Comparison of ENCODE assay signal across 8 cellular contexts in the genomic region with DNA sequence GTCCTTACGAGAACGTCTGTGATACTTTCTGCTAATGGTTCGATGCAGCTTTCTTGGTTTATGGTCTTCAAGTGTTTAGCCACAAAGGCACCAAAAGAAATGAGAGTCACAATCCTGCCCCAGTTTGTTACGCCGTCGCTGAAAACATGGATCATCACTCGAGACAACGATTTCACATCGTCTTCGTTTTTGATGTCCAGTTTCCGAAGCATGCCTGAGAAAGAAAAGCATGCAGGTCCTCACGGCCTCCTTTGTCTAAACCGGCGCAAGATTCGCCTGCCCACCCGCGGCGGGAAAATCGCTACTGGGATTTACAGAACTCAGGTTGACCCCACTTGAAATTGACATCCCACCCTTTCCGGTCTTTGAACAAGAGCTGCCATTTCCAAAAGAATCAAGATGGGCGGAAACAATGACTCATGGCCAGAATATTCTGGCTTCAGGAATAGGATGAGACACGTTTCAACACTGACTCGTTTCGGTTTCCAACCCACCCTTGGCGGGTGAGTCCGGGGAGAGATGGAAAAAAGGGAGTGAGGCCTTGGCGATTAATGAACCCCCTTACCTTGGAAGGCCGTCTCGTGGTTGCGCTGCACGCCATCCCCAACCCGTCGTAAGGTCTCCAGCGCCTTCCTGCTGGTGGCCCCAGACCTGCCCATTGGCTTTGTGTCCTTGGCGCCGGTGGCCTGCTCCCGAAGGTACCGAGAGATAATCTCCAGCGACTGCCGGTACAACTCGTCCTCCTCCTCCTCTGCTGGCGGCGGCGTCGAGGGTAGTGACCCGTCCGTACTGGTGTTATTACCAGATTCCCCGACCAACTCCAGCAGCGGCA. TPM values are rescaled to one million over a fixed set of nuclear protein-coding genes. Genes with fewer than 3 reads are reported as not detected.
DNase-seq lines count a peak whose midpoint lies in the region; ATAC-seq, FAIRE-seq and TF ChIP-seq lines count a peak whose summit lies in the region.

No MANE protein-coding gene starts in this region.

- H3K27me3 ChIP-seq in HUES48 (ENCODE audit: control insufficient read depth, insufficient read depth, low read length) (no peaks in the 10 kb centered on the region), GM12878 (replicated peaks in 1 of 2; ENCODE audit: control insufficient read depth in 2 of 2, insufficient read depth in 2 of 2, low read length in 1 of 2) (no peaks in the 10 kb centered on the region), iPS-15b (ENCODE audit: control insufficient read depth, insufficient read depth, low read length) (no peaks in the 10 kb centered on the region), sigmoid colon (no peaks in the 10 kb centered on the region)

- SMC1A ChIA-PET in GM12878 (lab: Charles Lee; ENCODE audit: uncharacterized antibody, unreplicated experiment), result interaction anchor here (0.7 to 13.6 kb wide), 4 partner anchors 15 to 187 kb away, joined by 3 to 388 read pairs (median 16); partner anchors contain the start of gene CTSS

- H3K36me3 ChIP-seq in HUES48 (ENCODE audit: control insufficient read depth, insufficient read depth, low read length) (peaks cover 53% of the 10 kb centered on the region), GM12878 (ENCODE audit: control insufficient read depth in 2 of 2, insufficient read depth in 2 of 2, low read length in 1 of 2) (peaks cover 5 to 7% of the 10 kb centered on the region in 2 experiments; a peak in 3 of 4 replicates), iPS-15b (ENCODE audit: control insufficient read depth, insufficient read depth, low read length) (peaks cover 42% of the 10 kb centered on the region), sigmoid colon (peaks cover 19 to 47% (median 27%) of the 10 kb centered on the region in 4 donors)

- RAD21 ChIA-PET in GM12878 (lab: Charles Lee; ENCODE audit: unreplicated experiment), result interaction anchor here (1.2 to 14.4 kb wide), 6 partner anchors 13 to 215 kb away, joined by 4 to 387 read pairs (median 17); partner anchors contain the start of genes ENSA and GOLPH3L

- intact Hi-C loops in GM12878 (cut with micrococcal nuclease; ENCODE audit: unreplicated experiment) (loop anchor here (1.0 to 2.0 kb wide), 3 partner anchors 16 to 51 kb away; partner anchors contain the start of gene ENSA), sigmoid colon (cut with DNase I) (loop anchor here (1.0 to 5.0 kb wide), 2 partner anchors 17 to 34 kb away; no protein-coding TSS in a partner anchor)

- H3K79me2 ChIP-seq in GM12878 (ENCODE audit: control insufficient read depth, insufficient read depth, low read length), result peaks cover 67% of the 10 kb centered on the region

- no peak overlapping the region for H3K4me2 ChIP-seq in GM12878 (ENCODE audit: control insufficient read depth, insufficient read depth)

- TF ChIP-seq CTCF in RWPE1 (conservative IDR thresholded peaks at IDR 0.05; ENCODE audit: low read depth), result no peak
- TF ChIP-seq CTCF in GM12878 (IDR thresholded peaks at IDR 0.05 in 2 of 3, conservative IDR thresholded peaks at IDR 0.05 in 1 of 3; ENCODE audit: control insufficient read depth in 2 of 3, extremely low read depth in 1 of 3, insufficient read depth in 1 of 3, low read depth in 3 of 3, low read length in 3 of 3), result no peak
- no peak for TF ChIP-seq CTCF in sigmoid colon (IDR thresholded peaks at IDR 0.05)

- ATAC-seq in GM12878 (peak; percentile 10), GM21423 (IDR thresholded peaks at IDR 0.05; ENCODE audit: unreplicated experiment) (no peak)

- TF ChIP-seq EP300 in GM12878 (IDR thresholded peaks at IDR 0.05; ENCODE audit: borderline replicate concordance in 1 of 2, control insufficient read depth in 1 of 2, low read depth in 2 of 2, low read length in 2 of 2) (no peak), sigmoid colon (IDR thresholded peaks at IDR 0.05) (no peak)

- TF ChIP-seq POLR2A in GM12878 (IDR thresholded peaks at IDR 0.05; ENCODE audit: low read depth, low read length) (no peak), sigmoid colon (IDR thresholded peaks at IDR 0.05) (peak; percentile 41 to 46)

- peak overlapping the region; percentile 100 for H3K27ac ChIP-seq in HUES48 (ENCODE audit: low read depth, low read length)
- peak overlapping the region; percentile 98 for H3K27ac ChIP-seq in RWPE1
- H3K27ac ChIP-seq in GM12878 (ENCODE audit: control insufficient read depth, insufficient read depth), result peak overlapping the region; percentile 96
- peak overlapping the region; percentile 95 to 99 (median 97) for H3K27ac ChIP-seq in sigmoid colon

- peaks cover 33% of the 10 kb centered on the region for H3K4me1 ChIP-seq in HUES48 (ENCODE audit: control insufficient read depth, insufficient read depth, low read length)
- peaks cover 5% of the 10 kb centered on the region for H3K4me1 ChIP-seq in GM12878 (ENCODE audit: control insufficient read depth, insufficient read depth, low read length)
- peaks cover 14% of the 10 kb centered on the region for H3K4me1 ChIP-seq in iPS-15b (ENCODE audit: control insufficient read depth, insufficient read depth, low read length)
- peaks cover 4 to 53% (median 39%) of the 10 kb centered on the region in 4 donors for H3K4me1 ChIP-seq in sigmoid colon

- WGBS in GM12878 (ENCODE audit: insufficient coverage, insufficient replicate concordance, low lambda C conversion rate, missing lambda C conversion rate), result under 1% methylated on average over 44 of the region's 49 CpGs
- WGBS in sigmoid colon, 2 donors, result 0% methylated on average over 49 of the region's 49 CpGs

- BruUV-seq in GM12878 (replicated peaks; lab: Mats Ljungman, UMichigan), result TSS peak; percentile 44

- H3K9ac ChIP-seq in HUES48 (ENCODE audit: low read depth, low read length) (peak overlapping the region; percentile 98), GM12878 (ENCODE audit: control insufficient read depth, insufficient read depth, low read length) (peak overlapping the region; percentile 93), iPS-15b (ENCODE audit: low read depth, low read length) (peak overlapping the region; percentile 100)

- CTCF ChIA-PET in RWPE1 (lab: Yijun Ruan, JAX), result interaction anchor here (0.6 kb wide), 1 partner anchor 129 kb away, joined by 3 read pairs; no protein-coding TSS in a partner anchor
- CTCF ChIA-PET in GM12878 (lab: Yijun Ruan, JAX), result interaction anchor here (1.3 to 16.3 kb wide), 4 partner anchors 15 to 43 kb away, joined by 3 to 289 read pairs (median 18); no protein-coding TSS in a partner anchor

- no peak for TF ChIP-seq RAD21 in GM12878 (IDR thresholded peaks at IDR 0.05; ENCODE audit: insufficient read depth, low read depth, low read length)

- POLR2A ChIA-PET in RWPE1 (lab: Yijun Ruan, JAX; ENCODE audit: low non-redundant PET), result interaction anchor here (0.6 to 2.4 kb wide), 4 partner anchors 10 to 377 kb away, joined by 3 to 16 read pairs (median 8); partner anchors contain the start of gene ENSA
- POLR2A ChIA-PET in GM12878 (lab: Charles Lee), result interaction anchor here (0.6 to 10.5 kb wide), 6 partner anchors 11 to 50 kb away, joined by 4 to 324 read pairs (median 8); partner anchors contain the start of gene ENSA

- in situ Hi-C loops in GM12878 (cut with MboI), result no loop called here

- H3K9me3 ChIP-seq in HUES48 (ENCODE audit: control insufficient read depth, insufficient read depth, low read length) (no peaks in the 10 kb centered on the region), GM12878 (replicated peaks; ENCODE audit: control insufficient read depth, insufficient read depth, low read length) (no peaks in the 10 kb centered on the region), iPS-15b (ENCODE audit: control insufficient read depth, insufficient read depth, low read length) (no peaks in the 10 kb centered on the region), sigmoid colon (no peaks in the 10 kb centered on the region)

- DNase-seq in EH (ENCODE audit: low read depth) (peak; percentile 96), RWPE1 (ENCODE audit: low spot score) (peak; percentile 68), GM12878 (ENCODE audit: low read depth, low spot score) (no peak), sigmoid colon (peak; percentile 87), iPS-NIHi7 (ENCODE audit: extremely low spot score) (no peak)

- H2AFZ ChIP-seq in GM12878 (ENCODE audit: control insufficient read depth, low read depth, low read length), result no peak overlapping the region

- H3K4me3 ChIP-seq in HUES48 (ENCODE audit: low read depth, low read length), result peak overlapping the region; percentile 89
- H3K4me3 ChIP-seq in GM12878, result peak overlapping the region; percentile 85
- peak overlapping the region; percentile 99 for H3K4me3 ChIP-seq in iPS-15b (ENCODE audit: low read depth, low read length)
- H3K4me3 ChIP-seq in sigmoid colon, result peak overlapping the region; percentile 77 to 98 (median 94)

- no peak for FAIRE-seq in GM12878 (lab: Jason Lieb, UNC)

- H4K20me1 ChIP-seq in GM12878 (ENCODE audit: control insufficient read depth, insufficient read depth), result peaks cover 12% of the 10 kb centered on the region

RNA-seq across cellular contexts. Expression of gene MCL1, which starts 0.9 kb away (rescaled TPM):
- 113 and 120 TPM in 2 replicates for total RNA-seq in GM12878 (2013; cell fraction: nucleolus; rRNA removed)
- total RNA-seq in GM12878 (2014; rRNA removed), result 92.5 and 101 TPM in 2 replicates
- 99.4 and 99.6 TPM in 2 replicates for total RNA-seq in GM12878 (2014; rRNA removed; fragmentation: Illumina TruSeq; extraction: Trizol)
- 142 and 148 TPM in 2 replicates for total RNA-seq in GM12878 (2021)
- 89.1 TPM for polyA plus RNA-seq in GM12878 (2011; ENCODE audit: low read depth)
- polyA plus RNA-seq in GM12878 (2011; rRNA removed), result 102 and 141 TPM in 2 replicates
- 47.3 and 50.1 TPM in 2 replicates for polyA plus RNA-seq in GM12878 (2011; cell fraction: cytosol; rRNA removed)
- 96.0 and 105 TPM in 2 replicates for polyA plus RNA-seq in GM12878 (2011; cell fraction: nucleus; rRNA removed)
- 124 and 128 TPM in 2 replicates for polyA plus RNA-seq in GM12878 (2012)
- 109 and 133 TPM in 2 replicates for polyA plus RNA-seq in GM12878 (2014; fragmentation: Illumina TruSeq; extraction: Trizol)
- 10 to 100 TPM; 18.1 to 25.5 TPM for polyA plus RNA-seq in GM12878 (2014; fragmentation: Nextera tagmentation; extraction: Ambion mirVana)
- 74.7 and 80.2 TPM in 2 replicates for polyA plus RNA-seq in GM12878 (2014; rRNA removed)
- 10 to 100 TPM; 52.6 to 60.3 TPM for polyA plus RNA-seq in GM12878 (2016; fragmentation: Nextera tagmentation; extraction: Ambion mirVana)
- 86.6 and 103 TPM in 2 replicates for polyA minus RNA-seq in GM12878 (2011; rRNA and poly(A)+ RNA removed)
- 37.0 and 38.8 TPM in 2 replicates for polyA minus RNA-seq in GM12878 (2011; cell fraction: cytosol; rRNA and poly(A)+ RNA removed)
- 89.3 and 122 TPM in 2 replicates for polyA minus RNA-seq in GM12878 (2011; cell fraction: nucleus; rRNA and poly(A)+ RNA removed)
- total RNA-seq in sigmoid colon, result 100 to 1,000 TPM; 159 to 352 (median 212) TPM
- polyA plus RNA-seq in sigmoid colon, result 100 to 1,000 TPM; 119 to 194 (median 153) TPM

RNA-seq across cellular contexts. Expression of gene ADAMTSL4, which starts 29.3 kb away (rescaled TPM):
- not detected in 2 replicates for total RNA-seq in GM12878 (2013; cell fraction: nucleolus; rRNA removed)
- total RNA-seq in GM12878 (2014; rRNA removed), result not detected in 2 replicates
- total RNA-seq in GM12878 (2014; rRNA removed; fragmentation: Illumina TruSeq; extraction: Trizol), result not detected in 2 replicates
- 0.15 and 0.21 TPM in 2 replicates for total RNA-seq in GM12878 (2021)
- 0.35 TPM for polyA plus RNA-seq in GM12878 (2011; ENCODE audit: low read depth)
- polyA plus RNA-seq in GM12878 (2011; rRNA removed), result not detected in 2 replicates
- polyA plus RNA-seq in GM12878 (2011; cell fraction: cytosol; rRNA removed), result not detected in 2 replicates
- polyA plus RNA-seq in GM12878 (2011; cell fraction: nucleus; rRNA removed), result 0.06 and 0.15 TPM in 2 replicates
- 0.13 and 0.49 TPM in 2 replicates for polyA plus RNA-seq in GM12878 (2012)
- polyA plus RNA-seq in GM12878 (2014; fragmentation: Illumina TruSeq; extraction: Trizol), result not detected in 2 replicates
- under 1 TPM; 0.04 to 0.05 TPM for polyA plus RNA-seq in GM12878 (2014; fragmentation: Nextera tagmentation; extraction: Ambion mirVana)
- not detected in 2 replicates for polyA plus RNA-seq in GM12878 (2014; rRNA removed)
- under 1 TPM; 0.04 to 0.09 TPM for polyA plus RNA-seq in GM12878 (2016; fragmentation: Nextera tagmentation; extraction: Ambion mirVana)
- 0.07 TPM in 1 of 2 replicates, not detected in the other for polyA minus RNA-seq in GM12878 (2011; rRNA and poly(A)+ RNA removed)
- not detected in 2 replicates for polyA minus RNA-seq in GM12878 (2011; cell fraction: cytosol; rRNA and poly(A)+ RNA removed)
- not detected in 2 replicates for polyA minus RNA-seq in GM12878 (2011; cell fraction: nucleus; rRNA and poly(A)+ RNA removed)
- total RNA-seq in sigmoid colon, result 10 to 100 TPM; 14.6 to 36.0 (median 24.3) TPM
- 10 to 100 TPM in 1 of 3 donors, 1 to 10 TPM in 2; 2.1 to 14.0 (median 4.8) TPM for polyA plus RNA-seq in sigmoid colon

RNA-seq across cellular contexts. Expression of gene ENSA, which starts 50.9 kb away (rescaled TPM):
- 215 and 216 TPM in 2 replicates for total RNA-seq in GM12878 (2013; cell fraction: nucleolus; rRNA removed)
- total RNA-seq in GM12878 (2014; rRNA removed) (155 and 157 TPM in 2 replicates), GM12878 (2014; rRNA removed; fragmentation: Illumina TruSeq; extraction: Trizol) (201 and 203 TPM in 2 replicates), GM12878 (2021) (235 and 244 TPM in 2 replicates), sigmoid colon (100 to 1,000 TPM; 114 to 150 (median 129) TPM)
- polyA plus RNA-seq in GM12878 (2011; ENCODE audit: low read depth), result 63.5 TPM
- polyA plus RNA-seq in GM12878 (2011; rRNA removed) (112 and 146 TPM in 2 replicates), GM12878 (2014; fragmentation: Illumina TruSeq; extraction: Trizol) (605 and 677 TPM in 2 replicates), GM12878 (2014; fragmentation: Nextera tagmentation; extraction: Ambion mirVana) (10 to 100 TPM; 56.1 to 86.8 TPM), GM12878 (2014; rRNA removed) (205 and 208 TPM in 2 replicates), GM12878 (2016; fragmentation: Nextera tagmentation; extraction: Ambion mirVana) (100 to 1,000 TPM; 124 to 131 TPM), sigmoid colon (100 to 1,000 TPM; 181 to 242 (median 217) TPM)
- 121 and 143 TPM in 2 replicates for polyA plus RNA-seq in GM12878 (2011; cell fraction: cytosol; rRNA removed)
- 36.4 and 43.6 TPM in 2 replicates for polyA plus RNA-seq in GM12878 (2011; cell fraction: nucleus; rRNA removed)
- 128 and 174 TPM in 2 replicates for polyA plus RNA-seq in GM12878 (2012)
- 30.2 and 34.0 TPM in 2 replicates for polyA minus RNA-seq in GM12878 (2011; rRNA and poly(A)+ RNA removed)
- 12.8 and 20.2 TPM in 2 replicates for polyA minus RNA-seq in GM12878 (2011; cell fraction: cytosol; rRNA and poly(A)+ RNA removed)
- polyA minus RNA-seq in GM12878 (2011; cell fraction: nucleus; rRNA and poly(A)+ RNA removed), result 15.4 and 23.1 TPM in 2 replicates

Comparison
In these comparisons a context has a peak if more than half of its experiments do, and no peak if none do; other contexts are left out.
1. DNase-seq: peak in EH (single experiment), RWPE1 (single experiment) and sigmoid colon (single experiment); none in GM12878 (single experiment) and iPS-NIHi7 (single experiment).
2. RNA of gene ADAMTSL4, which starts 29.3 kb away (total RNA-seq): 14.6 to 36.0 TPM in sigmoid colon; 0.15 to 0.21 TPM in GM12878; every median in the first group is over 10 times any median in the second.
3. Peak in every context shown above with its lines, with median percentiles within 50 percentile points of each other: H3K27ac ChIP-seq, H3K4me3 ChIP-seq and H3K9ac ChIP-seq.